12 cellular contexts compared by ENCODE assay signal in genomic region chr1:221392453-221392852, GRCh38.
A peak's percentile ranks its signal among the peaks of the same experiment; 100 is the strongest.
DNase-seq lines count a peak whose midpoint lies in the region; ATAC-seq and TF ChIP-seq lines count a peak whose summit lies in the region.
"Had no signal": no experiment of that assay in that cellular context is flagged by ENCODE, and none has a peak within 500 bp of the region (broad histone marks: within the 10 kb centered on the region; RNA-seq: fewer than 3 reads in every experiment).

No MANE protein-coding gene starts in this region.

- DNase-seq in AG09319 (ENCODE audit: extremely low read depth, low read depth) (peak; percentile 78), NCI-H446 (lab: John Stamatoyannopoulos, UW) (peak; percentile 41 to 60), epithelial cell of proximal tubule (ENCODE audit: low read depth) (peak; percentile 40), omental fat pad (ENCODE audit: low spot score) (no peak), NCI-H2227 (lab: John Stamatoyannopoulos, UW; ENCODE audit: unreplicated experiment) (no peak), G401 (ENCODE audit: low spot score) (no peak)
- DNase-seq in activated CD8-positive, alpha-beta memory T cell treated with anti-CD3 and anti-CD28 coated beads for 24 hours, result no peak
- no peak for DNase-seq in stimulated activated CD4-positive, alpha-beta T cell treated with anti-CD3 and anti-CD28 coated beads, Interleukin-2, amount 100 ng/mL, for 48 hours
- DNase-seq: C1 segment of cervical spinal cord, GOT3, naive B cell, SHP77 had no signal

- ATAC-seq in omental fat pad (ENCODE audit: low FRiP score), result peak; percentile 87

- H3K4me3 ChIP-seq in epithelial cell of proximal tubule (ENCODE audit: low read depth, low read length), result no peak overlapping the region

- TF ChIP-seq CTCF in AG09319 (IDR thresholded peaks at IDR 0.05; ENCODE audit: low read depth, low read length) (no peak), epithelial cell of proximal tubule (conservative IDR thresholded peaks at IDR 0.05; ENCODE audit: low read depth, low read length) (no peak), omental fat pad (IDR thresholded peaks at IDR 0.05) (no peak)

- in situ Hi-C loops in G401 (cut with HindIII; ENCODE audit: low sequenced_read_pairs), result no loop called here

Comparison
In these comparisons a context has a peak if more than half of its experiments do, and no peak if none do; other contexts are left out.
1. DNase-seq: peak in AG09319 (single experiment), NCI-H446 (2 of 2) and epithelial cell of proximal tubule (single experiment); none in omental fat pad (single experiment), activated CD8-positive, alpha-beta memory T cell treated with anti-CD3 and anti-CD28 coated beads for 24 hours (single experiment), NCI-H2227 (single experiment), G401 (single experiment) and stimulated activated CD4-positive, alpha-beta T cell treated with anti-CD3 and anti-CD28 coated beads, Interleukin-2, amount 100 ng/mL, for 48 hours (0 of 2).